Comparison of ENCODE assay signal across 2 cellular contexts in the genomic region with DNA sequence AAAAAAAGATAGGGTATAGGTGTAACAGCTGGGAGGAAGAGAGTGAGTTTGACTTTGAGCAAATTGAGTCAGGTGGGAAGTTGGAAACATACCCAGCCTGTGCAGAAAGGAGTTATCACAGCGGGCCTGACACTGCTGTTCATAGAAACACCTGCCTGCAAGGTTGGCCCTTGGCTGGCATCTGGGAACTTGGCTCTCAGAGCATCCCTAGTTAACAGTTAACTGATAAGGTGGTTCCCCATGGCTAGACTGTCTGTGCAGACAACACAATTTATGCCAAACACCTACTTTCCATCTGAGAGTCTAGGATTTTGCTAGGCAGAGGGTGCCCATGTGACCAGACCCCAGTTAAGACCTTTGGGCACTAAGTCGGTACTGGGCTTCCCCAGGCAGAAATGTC.
TF ChIP-seq lines count a peak whose summit lies in the region.

No MANE protein-coding gene starts in this region.

TF ChIP-seq in liver, 16 proteins besides CTCF, POLR2A, EP300 and RAD21:
- TF ChIP-seq EGR1 (IDR thresholded peaks at IDR 0.05; ENCODE audit: low read depth in 2 of 2), result no peak
- TF ChIP-seq, protein P1, sequence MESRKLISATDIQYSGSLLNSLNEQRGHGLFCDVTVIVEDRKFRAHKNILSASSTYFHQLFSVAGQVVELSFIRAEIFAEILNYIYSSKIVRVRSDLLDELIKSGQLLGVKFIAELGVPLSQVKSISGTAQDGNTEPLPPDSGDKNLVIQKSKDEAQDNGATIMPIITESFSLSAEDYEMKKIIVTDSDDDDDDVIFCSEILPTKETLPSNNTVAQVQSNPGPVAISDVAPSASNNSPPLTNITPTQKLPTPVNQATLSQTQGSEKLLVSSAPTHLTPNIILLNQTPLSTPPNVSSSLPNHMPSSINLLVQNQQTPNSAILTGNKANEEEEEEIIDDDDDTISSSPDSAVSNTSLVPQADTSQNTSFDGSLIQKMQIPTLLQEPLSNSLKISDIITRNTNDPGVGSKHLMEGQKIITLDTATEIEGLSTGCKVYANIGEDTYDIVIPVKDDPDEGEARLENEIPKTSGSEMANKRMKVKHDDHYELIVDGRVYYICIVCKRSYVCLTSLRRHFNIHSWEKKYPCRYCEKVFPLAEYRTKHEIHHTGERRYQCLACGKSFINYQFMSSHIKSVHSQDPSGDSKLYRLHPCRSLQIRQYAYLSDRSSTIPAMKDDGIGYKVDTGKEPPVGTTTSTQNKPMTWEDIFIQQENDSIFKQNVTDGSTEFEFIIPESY (IDR thresholded peaks at IDR 0.05), result no peak
- TF ChIP-seq FOXA2 (IDR thresholded peaks at IDR 0.05), result peak; percentile 27
- no peak for TF ChIP-seq YY1 (IDR thresholded peaks at IDR 0.05)
- TF ChIP-seq NR2F2 (IDR thresholded peaks at IDR 0.05), result no peak
- peak; percentile 39 to 45 for TF ChIP-seq HNF4A (conservative IDR thresholded peaks at IDR 0.05)
- TF ChIP-seq, protein P2, sequence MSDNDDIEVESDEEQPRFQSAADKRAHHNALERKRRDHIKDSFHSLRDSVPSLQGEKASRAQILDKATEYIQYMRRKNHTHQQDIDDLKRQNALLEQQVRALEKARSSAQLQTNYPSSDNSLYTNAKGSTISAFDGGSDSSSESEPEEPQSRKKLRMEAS (IDR thresholded peaks at IDR 0.05), result no peak
- no peak for TF ChIP-seq HNF4G (IDR thresholded peaks at IDR 0.05)
- no peak for TF ChIP-seq TAF1 (conservative IDR thresholded peaks at IDR 0.05)
- TF ChIP-seq RXRA (IDR thresholded peaks at IDR 0.05), result peak; percentile 41 to 69
- peak; percentile 74 for TF ChIP-seq SP1 (IDR thresholded peaks at IDR 0.05)
- peak in 1 of 2 donors; percentile 10 for TF ChIP-seq JUND (IDR thresholded peaks at IDR 0.05)
- TF ChIP-seq, protein P3, sequence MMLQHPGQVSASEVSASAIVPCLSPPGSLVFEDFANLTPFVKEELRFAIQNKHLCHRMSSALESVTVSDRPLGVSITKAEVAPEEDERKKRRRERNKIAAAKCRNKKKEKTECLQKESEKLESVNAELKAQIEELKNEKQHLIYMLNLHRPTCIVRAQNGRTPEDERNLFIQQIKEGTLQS (IDR thresholded peaks at IDR 0.05), result no peak
- TF ChIP-seq, protein P4, sequence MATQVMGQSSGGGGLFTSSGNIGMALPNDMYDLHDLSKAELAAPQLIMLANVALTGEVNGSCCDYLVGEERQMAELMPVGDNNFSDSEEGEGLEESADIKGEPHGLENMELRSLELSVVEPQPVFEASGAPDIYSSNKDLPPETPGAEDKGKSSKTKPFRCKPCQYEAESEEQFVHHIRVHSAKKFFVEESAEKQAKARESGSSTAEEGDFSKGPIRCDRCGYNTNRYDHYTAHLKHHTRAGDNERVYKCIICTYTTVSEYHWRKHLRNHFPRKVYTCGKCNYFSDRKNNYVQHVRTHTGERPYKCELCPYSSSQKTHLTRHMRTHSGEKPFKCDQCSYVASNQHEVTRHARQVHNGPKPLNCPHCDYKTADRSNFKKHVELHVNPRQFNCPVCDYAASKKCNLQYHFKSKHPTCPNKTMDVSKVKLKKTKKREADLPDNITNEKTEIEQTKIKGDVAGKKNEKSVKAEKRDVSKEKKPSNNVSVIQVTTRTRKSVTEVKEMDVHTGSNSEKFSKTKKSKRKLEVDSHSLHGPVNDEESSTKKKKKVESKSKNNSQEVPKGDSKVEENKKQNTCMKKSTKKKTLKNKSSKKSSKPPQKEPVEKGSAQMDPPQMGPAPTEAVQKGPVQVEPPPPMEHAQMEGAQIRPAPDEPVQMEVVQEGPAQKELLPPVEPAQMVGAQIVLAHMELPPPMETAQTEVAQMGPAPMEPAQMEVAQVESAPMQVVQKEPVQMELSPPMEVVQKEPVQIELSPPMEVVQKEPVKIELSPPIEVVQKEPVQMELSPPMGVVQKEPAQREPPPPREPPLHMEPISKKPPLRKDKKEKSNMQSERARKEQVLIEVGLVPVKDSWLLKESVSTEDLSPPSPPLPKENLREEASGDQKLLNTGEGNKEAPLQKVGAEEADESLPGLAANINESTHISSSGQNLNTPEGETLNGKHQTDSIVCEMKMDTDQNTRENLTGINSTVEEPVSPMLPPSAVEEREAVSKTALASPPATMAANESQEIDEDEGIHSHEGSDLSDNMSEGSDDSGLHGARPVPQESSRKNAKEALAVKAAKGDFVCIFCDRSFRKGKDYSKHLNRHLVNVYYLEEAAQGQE (IDR thresholded peaks at IDR 0.05), result peak; percentile 32
- no peak for TF ChIP-seq GABPA (IDR thresholded peaks at IDR 0.05 in 1 of 2, conservative IDR thresholded peaks at IDR 0.05 in 1 of 2)
- TF ChIP-seq FOXA1 (IDR thresholded peaks at IDR 0.05), result peak; percentile 48

TF ChIP-seq in HepG2, 621 proteins besides CTCF, POLR2A, EP300 and RAD21:
- TF ChIP-seq ZFY (CRISPR knock-in tag; IDR thresholded peaks at IDR 0.05) (no peak), ZNF615 (CRISPR knock-in tag; IDR thresholded peaks at IDR 0.05; ENCODE audit: borderline replicate concordance) (no peak), RNF2 (conservative IDR thresholded peaks at IDR 0.05; ENCODE audit: low read depth) (no peak), ZNF652 (CRISPR knock-in tag; IDR thresholded peaks at IDR 0.05; ENCODE audit: borderline replicate concordance, low read depth) (no peak), ZNF788 (CRISPR knock-in tag; IDR thresholded peaks at IDR 0.05; ENCODE audit: borderline replicate concordance) (no peak), AKAP8 (CRISPR knock-in tag; IDR thresholded peaks at IDR 0.05) (no peak), ELF4 (CRISPR knock-in tag; IDR thresholded peaks at IDR 0.05; ENCODE audit: borderline replicate concordance) (no peak), IRF2 (CRISPR knock-in tag; IDR thresholded peaks at IDR 0.05) (no peak), KLF12 (CRISPR knock-in tag; IDR thresholded peaks at IDR 0.05; ENCODE audit: borderline replicate concordance) (no peak), DPF2 (CRISPR knock-in tag; IDR thresholded peaks at IDR 0.05; ENCODE audit: borderline replicate concordance, low read depth) (no peak)
- TF ChIP-seq, protein P5, sequence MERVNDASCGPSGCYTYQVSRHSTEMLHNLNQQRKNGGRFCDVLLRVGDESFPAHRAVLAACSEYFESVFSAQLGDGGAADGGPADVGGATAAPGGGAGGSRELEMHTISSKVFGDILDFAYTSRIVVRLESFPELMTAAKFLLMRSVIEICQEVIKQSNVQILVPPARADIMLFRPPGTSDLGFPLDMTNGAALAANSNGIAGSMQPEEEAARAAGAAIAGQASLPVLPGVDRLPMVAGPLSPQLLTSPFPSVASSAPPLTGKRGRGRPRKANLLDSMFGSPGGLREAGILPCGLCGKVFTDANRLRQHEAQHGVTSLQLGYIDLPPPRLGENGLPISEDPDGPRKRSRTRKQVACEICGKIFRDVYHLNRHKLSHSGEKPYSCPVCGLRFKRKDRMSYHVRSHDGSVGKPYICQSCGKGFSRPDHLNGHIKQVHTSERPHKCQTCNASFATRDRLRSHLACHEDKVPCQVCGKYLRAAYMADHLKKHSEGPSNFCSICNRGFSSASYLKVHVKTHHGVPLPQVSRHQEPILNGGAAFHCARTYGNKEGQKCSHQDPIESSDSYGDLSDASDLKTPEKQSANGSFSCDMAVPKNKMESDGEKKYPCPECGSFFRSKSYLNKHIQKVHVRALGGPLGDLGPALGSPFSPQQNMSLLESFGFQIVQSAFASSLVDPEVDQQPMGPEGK (CRISPR knock-in tag; IDR thresholded peaks at IDR 0.05), result no peak
- TF ChIP-seq, protein P6, sequence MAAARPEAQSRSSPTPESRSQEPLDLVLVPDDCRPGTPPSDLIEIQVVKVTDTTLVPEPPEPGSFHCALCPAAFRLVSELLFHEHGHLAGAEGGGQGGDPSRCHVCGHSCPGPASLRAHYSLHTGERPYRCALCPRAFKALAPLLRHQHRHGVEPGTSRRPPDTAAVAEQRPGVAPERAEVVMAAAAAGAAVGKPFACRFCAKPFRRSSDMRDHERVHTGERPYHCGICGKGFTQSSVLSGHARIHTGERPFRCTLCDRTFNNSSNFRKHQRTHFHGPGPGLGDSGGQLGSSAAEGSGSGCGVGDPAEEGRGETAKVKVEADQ (CRISPR knock-in tag; IDR thresholded peaks at IDR 0.05; ENCODE audit: borderline replicate concordance), result no peak
- TF ChIP-seq, protein P1 (CRISPR knock-in tag; IDR thresholded peaks at IDR 0.05), result no peak
- TF ChIP-seq, protein P7, sequence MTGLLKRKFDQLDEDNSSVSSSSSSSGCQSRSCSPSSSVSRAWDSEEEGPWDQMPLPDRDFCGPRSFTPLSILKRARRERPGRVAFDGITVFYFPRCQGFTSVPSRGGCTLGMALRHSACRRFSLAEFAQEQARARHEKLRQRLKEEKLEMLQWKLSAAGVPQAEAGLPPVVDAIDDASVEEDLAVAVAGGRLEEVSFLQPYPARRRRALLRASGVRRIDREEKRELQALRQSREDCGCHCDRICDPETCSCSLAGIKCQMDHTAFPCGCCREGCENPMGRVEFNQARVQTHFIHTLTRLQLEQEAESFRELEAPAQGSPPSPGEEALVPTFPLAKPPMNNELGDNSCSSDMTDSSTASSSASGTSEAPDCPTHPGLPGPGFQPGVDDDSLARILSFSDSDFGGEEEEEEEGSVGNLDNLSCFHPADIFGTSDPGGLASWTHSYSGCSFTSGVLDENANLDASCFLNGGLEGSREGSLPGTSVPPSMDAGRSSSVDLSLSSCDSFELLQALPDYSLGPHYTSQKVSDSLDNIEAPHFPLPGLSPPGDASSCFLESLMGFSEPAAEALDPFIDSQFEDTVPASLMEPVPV (CRISPR knock-in tag; IDR thresholded peaks at IDR 0.05), result no peak
- TF ChIP-seq, protein P8, sequence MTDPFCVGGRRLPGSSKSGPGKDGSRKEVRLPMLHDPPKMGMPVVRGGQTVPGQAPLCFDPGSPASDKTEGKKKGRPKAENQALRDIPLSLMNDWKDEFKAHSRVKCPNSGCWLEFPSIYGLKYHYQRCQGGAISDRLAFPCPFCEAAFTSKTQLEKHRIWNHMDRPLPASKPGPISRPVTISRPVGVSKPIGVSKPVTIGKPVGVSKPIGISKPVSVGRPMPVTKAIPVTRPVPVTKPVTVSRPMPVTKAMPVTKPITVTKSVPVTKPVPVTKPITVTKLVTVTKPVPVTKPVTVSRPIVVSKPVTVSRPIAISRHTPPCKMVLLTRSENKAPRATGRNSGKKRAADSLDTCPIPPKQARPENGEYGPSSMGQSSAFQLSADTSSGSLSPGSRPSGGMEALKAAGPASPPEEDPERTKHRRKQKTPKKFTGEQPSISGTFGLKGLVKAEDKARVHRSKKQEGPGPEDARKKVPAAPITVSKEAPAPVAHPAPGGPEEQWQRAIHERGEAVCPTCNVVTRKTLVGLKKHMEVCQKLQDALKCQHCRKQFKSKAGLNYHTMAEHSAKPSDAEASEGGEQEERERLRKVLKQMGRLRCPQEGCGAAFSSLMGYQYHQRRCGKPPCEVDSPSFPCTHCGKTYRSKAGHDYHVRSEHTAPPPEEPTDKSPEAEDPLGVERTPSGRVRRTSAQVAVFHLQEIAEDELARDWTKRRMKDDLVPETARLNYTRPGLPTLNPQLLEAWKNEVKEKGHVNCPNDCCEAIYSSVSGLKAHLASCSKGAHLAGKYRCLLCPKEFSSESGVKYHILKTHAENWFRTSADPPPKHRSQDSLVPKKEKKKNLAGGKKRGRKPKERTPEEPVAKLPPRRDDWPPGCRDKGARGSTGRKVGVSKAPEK (CRISPR knock-in tag; IDR thresholded peaks at IDR 0.05; ENCODE audit: borderline replicate concordance), result no peak
TF ChIP-seq in HepG2: peak in this region for 0.
